ENCODE assay signal across 1 cellular context in genomic region chr10:80206277-80206655, GRCh38.
TF ChIP-seq lines count a peak whose summit lies in the region.

No MANE protein-coding gene starts in this region.

TF ChIP-seq in GM23338, 12 proteins besides CTCF, POLR2A, EP300 and RAD21 (continued from another document):
- no peak for TF ChIP-seq ZNF462 (CRISPR knock-in tag; IDR thresholded peaks at IDR 0.05)
TF ChIP-seq in GM23338: peak in this region for 0.
